ENCODE assay signal across 12 cellular contexts in the genomic region with DNA sequence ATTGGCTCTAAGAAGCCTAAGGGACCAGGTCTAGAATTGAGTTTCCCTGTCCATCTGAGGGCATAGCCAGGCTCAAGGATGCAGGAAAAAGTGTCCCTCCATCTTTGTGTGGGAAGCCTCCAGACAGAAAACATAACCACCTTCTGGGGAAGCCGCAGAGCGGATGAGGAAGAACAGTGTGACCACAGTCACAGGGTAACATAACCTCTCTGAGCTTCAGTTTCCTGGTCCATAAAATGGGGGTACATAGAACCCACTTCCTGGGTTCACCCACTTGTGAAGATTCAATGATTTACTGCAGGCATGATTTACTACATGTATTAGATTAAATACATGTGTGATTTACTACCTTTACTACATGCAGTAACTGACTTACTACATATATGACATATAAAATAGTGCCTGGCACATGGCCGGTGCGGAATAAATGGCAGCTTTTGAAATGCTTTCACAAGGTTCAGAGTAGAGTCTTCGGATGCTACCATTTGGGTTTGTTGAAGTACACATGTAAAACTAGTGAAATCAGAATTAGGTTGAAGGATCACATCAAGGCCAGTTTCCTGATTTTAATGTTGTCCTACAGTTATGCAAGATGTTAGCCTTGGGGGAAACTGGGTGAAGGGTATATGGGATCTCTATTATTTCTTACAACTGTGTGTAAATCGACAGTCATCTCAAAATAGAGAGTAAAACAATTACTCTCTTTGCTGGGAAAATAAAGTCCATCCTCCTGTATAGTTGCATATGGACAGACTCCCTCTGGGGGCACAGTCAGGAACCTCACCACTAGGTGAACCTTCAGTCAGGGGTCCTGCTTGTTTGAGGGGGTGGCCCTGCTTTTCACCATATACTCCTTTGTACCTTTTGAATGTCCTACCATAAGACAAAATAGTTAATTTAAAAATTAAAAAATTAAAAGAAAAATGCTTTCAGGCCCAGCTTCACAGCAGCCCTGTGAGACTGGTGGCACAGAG.
DNase-seq lines count a peak whose midpoint lies in the region; ATAC-seq, FAIRE-seq and TF ChIP-seq lines count a peak whose summit lies in the region.
"Had no signal": no experiment of that assay in that cellular context is flagged by ENCODE, and none has a peak within 500 bp of the region (broad histone marks: within the 10 kb centered on the region; RNA-seq: fewer than 3 reads in every experiment).

No MANE protein-coding gene starts in this region.

- intact Hi-C loops in CD4-positive, alpha-beta memory T cell (cut with micrococcal nuclease): no loop called here
- intact Hi-C loops in kidney (cut with DNase I): loop anchor here (5.0 kb wide), 1 partner anchor 86 kb away; a partner anchor contains a TSS

- TF ChIP-seq CTCF in HEK293 (tag by site-specific recombination; IDR thresholded peaks at IDR 0.05) (no peak), astrocyte of the spinal cord (IDR thresholded peaks at IDR 0.05; ENCODE audit: low read depth, low read length) (peak; percentile 45), kidney (IDR thresholded peaks at IDR 0.05; ENCODE audit: borderline replicate concordance, extremely low read depth, insufficient read depth) (no peak)

- POLR2A ChIA-PET in CD4-positive, alpha-beta memory T cell (lab: Charles Lee; ENCODE audit: partially characterized antibody): no interaction called here
- POLR2A ChIA-PET in HEK293 (lab: Yijun Ruan, JAX): no interaction called here

- peaks cover 0 to 11% (median 0%) of the 10 kb centered on the region in 4 donors for H3K4me1 Mint-ChIP-seq in CD4-positive, alpha-beta memory T cell

- H3K27me3 Mint-ChIP-seq in CD4-positive, alpha-beta memory T cell: peaks cover 2% of the 10 kb centered on the region in 2 donors
- H3K27me3 Mint-ChIP-seq: IgD-negative memory B cell had no signal

- DNase-seq in CD4-positive, alpha-beta memory T cell: peak in 3 of 5 donors; percentile 11 to 20 (median 12)
- DNase-seq in astrocyte of the spinal cord (ENCODE audit: low read depth, low spot score): no peak
- peak; percentile 4 for DNase-seq in kidney
- no peak for DNase-seq in activated effector memory CD4-positive, alpha-beta T cell treated with Interleukin-2 at 50 U/mL for 16 hours
- no peak for DNase-seq in DMS53 treated with DMSO at 0.1 percent for 48 hours (lab: John Stamatoyannopoulos, UW; ENCODE audit: unreplicated experiment)
- DNase-seq in substantia nigra (lab: John Stamatoyannopoulos, UW): no peak
- DNase-seq: right cardiac atrium; stimulated activated CD8-positive, alpha-beta memory T cell treated with anti-CD3 and anti-CD28 coated beads, Interleukin-4, amount 100 ng/mL, for 48 hours had no signal

- no peak overlapping the region for H3K4me3 ChIP-seq in CD4-positive, alpha-beta memory T cell (ENCODE audit: low read length in 2 of 2)
- H3K4me3 ChIP-seq in HEK293 (ENCODE audit: low read depth, low read length): no peak overlapping the region
- H3K4me3 ChIP-seq in astrocyte of the spinal cord (ENCODE audit: low read depth, low read length): no peak overlapping the region
- H3K4me3 ChIP-seq in kidney (ENCODE audit: low read length in 2 of 2): no peak overlapping the region

- no peaks in the 10 kb centered on the region for H3K36me3 ChIP-seq in CD4-positive, alpha-beta memory T cell (ENCODE audit: insufficient read depth, low read length)
- no peaks in the 10 kb centered on the region for H3K36me3 ChIP-seq in HEK293 (ENCODE audit: control insufficient read depth in 2 of 2, insufficient read depth in 1 of 2, low read length in 2 of 2)
- H3K36me3 ChIP-seq in kidney (ENCODE audit: control insufficient read depth in 1 of 2, insufficient read depth in 2 of 2, low read length in 2 of 2): no peaks in the 10 kb centered on the region

- FAIRE-seq in kidney (lab: Jason Lieb, UNC): no peak
- FAIRE-seq: TTC549 had no signal

- no peak overlapping the region for H3K9ac ChIP-seq in kidney (ENCODE audit: low read length in 2 of 2)

- CTCF ChIA-PET in CD4-positive, alpha-beta memory T cell (lab: Charles Lee; ENCODE audit: partially characterized antibody): interaction anchor here (1.0 to 2.1 kb wide), 5 partner anchors 13 to 87 kb away, joined by 3 to 5 read pairs (median 4); no protein-coding TSS in a partner anchor
- CTCF ChIA-PET in HEK293 (lab: Yijun Ruan, JAX): interaction anchor here (0.6 to 4.5 kb wide), 13 partner anchors 10 to 549 kb away, joined by 3 to 84 read pairs (median 4); a partner anchor contains a TSS

- H3K27ac ChIP-seq in CD4-positive, alpha-beta memory T cell (ENCODE audit: low read depth, low read length): no peak overlapping the region
- H3K27ac ChIP-seq in HEK293 (ENCODE audit: extremely low read depth, low read depth, low read length): no peak overlapping the region
- no peak overlapping the region for H3K27ac ChIP-seq in kidney (ENCODE audit: low read depth in 2 of 2, low read length in 2 of 2)
- no peak overlapping the region for H3K27ac ChIP-seq in substantia nigra (ENCODE audit: low read depth, low read length, poor library complexity, severe bottlenecking)

- no peaks in the 10 kb centered on the region for H3K27me3 ChIP-seq in CD4-positive, alpha-beta memory T cell (ENCODE audit: insufficient read depth, low read length)

- H3K36me3 Mint-ChIP-seq in CD4-positive, alpha-beta memory T cell: no peaks in the 10 kb centered on the region
- H3K36me3 Mint-ChIP-seq: IgD-negative memory B cell had no signal

- peaks cover 6% of the 10 kb centered on the region for H3K4me1 ChIP-seq in CD4-positive, alpha-beta memory T cell (ENCODE audit: insufficient read depth, low read length)
- H3K4me1 ChIP-seq in HEK293 (ENCODE audit: control insufficient read depth, insufficient read depth, low read length) (no peaks in the 10 kb centered on the region), kidney (ENCODE audit: control insufficient read depth in 1 of 2, insufficient read depth in 1 of 2, low read depth in 1 of 2, low read length in 2 of 2) (no peaks in the 10 kb centered on the region)

- ATAC-seq in GM21529 (IDR thresholded peaks at IDR 0.05; ENCODE audit: unreplicated experiment): no peak
- ATAC-seq: right cardiac atrium had no signal

- no peak overlapping the region for H3K4me3 Mint-ChIP-seq in CD4-positive, alpha-beta memory T cell

- in situ Hi-C loops in astrocyte of the spinal cord (cut with HindIII; ENCODE audit: low sequenced_read_pairs): no loop called here

- no peaks in the 10 kb centered on the region for H3K9me3 Mint-ChIP-seq in CD4-positive, alpha-beta memory T cell
- H3K9me3 Mint-ChIP-seq: IgD-negative memory B cell had no signal

- no peak overlapping the region for H3K27ac Mint-ChIP-seq in CD4-positive, alpha-beta memory T cell
- H3K27ac Mint-ChIP-seq: IgD-negative memory B cell had no signal

- no peaks in the 10 kb centered on the region for H3K9me3 ChIP-seq in CD4-positive, alpha-beta memory T cell (ENCODE audit: control insufficient read depth in 1 of 2, low read length in 2 of 2)
- H3K9me3 ChIP-seq in HEK293 (ENCODE audit: control insufficient read depth, insufficient read depth, low read depth, low read length) (no peaks in the 10 kb centered on the region), kidney (ENCODE audit: control insufficient read depth in 1 of 2, low read length in 2 of 2) (no peaks in the 10 kb centered on the region)

TF ChIP-seq in HEK293, 187 proteins besides CTCF, POLR2A, EP300 and RAD21:
- TF ChIP-seq ZNF529 (tag by site-specific recombination; IDR thresholded peaks at IDR 0.05; ENCODE audit: insufficient replicate concordance): peak; percentile 92
- TF ChIP-seq, protein P1, sequence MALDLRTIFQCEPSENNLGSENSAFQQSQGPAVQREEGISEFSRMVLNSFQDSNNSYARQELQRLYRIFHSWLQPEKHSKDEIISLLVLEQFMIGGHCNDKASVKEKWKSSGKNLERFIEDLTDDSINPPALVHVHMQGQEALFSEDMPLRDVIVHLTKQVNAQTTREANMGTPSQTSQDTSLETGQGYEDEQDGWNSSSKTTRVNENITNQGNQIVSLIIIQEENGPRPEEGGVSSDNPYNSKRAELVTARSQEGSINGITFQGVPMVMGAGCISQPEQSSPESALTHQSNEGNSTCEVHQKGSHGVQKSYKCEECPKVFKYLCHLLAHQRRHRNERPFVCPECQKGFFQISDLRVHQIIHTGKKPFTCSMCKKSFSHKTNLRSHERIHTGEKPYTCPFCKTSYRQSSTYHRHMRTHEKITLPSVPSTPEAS (tag by site-specific recombination; IDR thresholded peaks at IDR 0.05): no peak
- TF ChIP-seq SALL2 (tag by site-specific recombination; IDR thresholded peaks at IDR 0.05; ENCODE audit: borderline replicate concordance): no peak
TF ChIP-seq in HEK293: peak in this region for 1.

Comparison
In these comparisons a context has a peak if more than half of its experiments do, and no peak if none do; other contexts are left out.
1. DNase-seq: peak in CD4-positive, alpha-beta memory T cell (3 of 5) and kidney (single experiment); none in astrocyte of the spinal cord (single experiment), activated effector memory CD4-positive, alpha-beta T cell treated with Interleukin-2 at 50 U/mL for 16 hours (single experiment), DMS53 treated with DMSO at 0.1 percent for 48 hours (single experiment) and substantia nigra (0 of 49).